Comparison of ENCODE assay signal across 12 cellular contexts in the genomic region with DNA sequence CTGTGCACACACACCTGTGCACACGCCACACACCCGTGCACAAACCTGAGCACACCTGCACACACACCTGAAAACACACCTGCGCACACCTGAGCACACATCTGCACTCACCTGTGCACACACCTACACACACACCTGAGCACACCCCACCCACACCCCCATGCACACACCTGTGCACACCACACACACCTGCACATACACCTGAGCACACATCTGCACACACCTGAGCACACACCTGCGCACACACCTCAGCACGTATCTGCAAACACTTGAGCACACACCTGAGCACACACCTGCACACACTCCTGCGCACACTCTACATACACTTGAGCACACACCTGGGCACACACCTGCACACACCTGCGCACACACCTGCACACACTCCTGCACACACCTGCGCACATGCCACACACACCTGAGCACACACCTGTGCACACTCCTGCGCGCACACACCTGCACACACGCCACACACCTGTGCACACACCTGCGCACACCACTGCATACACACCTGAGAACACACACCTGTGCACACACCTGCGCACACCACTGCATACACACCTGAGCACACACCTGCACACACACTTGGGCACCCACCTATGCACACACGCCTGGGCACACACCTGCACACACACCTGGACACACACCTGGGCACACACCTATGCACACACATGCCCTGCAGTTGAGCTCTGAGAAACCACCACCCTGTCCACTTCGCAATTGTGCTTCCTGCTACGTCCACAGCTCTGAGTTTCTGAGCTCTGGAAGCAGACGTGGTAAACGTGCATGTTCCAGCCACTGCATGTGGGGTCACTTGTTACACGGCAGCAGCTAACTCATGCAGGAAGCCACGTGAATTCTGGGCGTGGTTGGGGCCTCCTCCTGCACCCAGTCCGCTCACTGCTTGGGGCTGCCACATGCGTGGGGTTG. TPM values are rescaled to one million over a fixed set of nuclear protein-coding genes. Genes with fewer than 3 reads are reported as not detected.
DNase-seq lines count a peak whose midpoint lies in the region; ATAC-seq and TF ChIP-seq lines count a peak whose summit lies in the region.
"Had no signal": no experiment of that assay in that cellular context is flagged by ENCODE, and none has a peak within 500 bp of the region (broad histone marks: within the 10 kb centered on the region; RNA-seq: fewer than 3 reads in every experiment).

No MANE protein-coding gene starts in this region.

- H3K36me3 Mint-ChIP-seq in activated naive CD4-positive, alpha-beta T cell treated with anti-CD3 and anti-CD28 coated beads, Interleukin-2, amount 50 U/mL, for 24 hours: no peaks in the 10 kb centered on the region
- peaks cover 20% of the 10 kb centered on the region for H3K36me3 Mint-ChIP-seq in stimulated activated effector memory CD8-positive, alpha-beta T cell treated with anti-CD3 and anti-CD28 coated beads, Interleukin-12 subunit alpha, Interleukin-12 subunit beta, amount 100 ng/mL, for 72 hours

- no peaks in the 10 kb centered on the region for H3K9me3 Mint-ChIP-seq in activated naive CD4-positive, alpha-beta T cell treated with anti-CD3 and anti-CD28 coated beads, Interleukin-2, amount 50 U/mL, for 24 hours
- H3K9me3 Mint-ChIP-seq in stimulated activated effector memory CD8-positive, alpha-beta T cell treated with anti-CD3 and anti-CD28 coated beads, Interleukin-12 subunit alpha, Interleukin-12 subunit beta, amount 100 ng/mL, for 72 hours: no peaks in the 10 kb centered on the region

- no peaks in the 10 kb centered on the region for H3K27me3 Mint-ChIP-seq in activated naive CD4-positive, alpha-beta T cell treated with anti-CD3 and anti-CD28 coated beads, Interleukin-2, amount 50 U/mL, for 24 hours

- DNase-seq in activated naive CD4-positive, alpha-beta T cell treated with anti-CD3 and anti-CD28 coated beads, Interleukin-2, amount 50 U/mL, for 16 hours: no peak
- peak; percentile 20 for DNase-seq in SK-MEL-5 (ENCODE audit: low read depth, low spot score)
- peak; percentile 37 for DNase-seq in fibroblast of mammary gland (ENCODE audit: low read depth)
- no peak for DNase-seq in stimulated activated effector memory CD8-positive, alpha-beta T cell treated with anti-CD3 and anti-CD28 coated beads, Interleukin-12 subunit alpha, Interleukin-12 subunit beta, amount 100 ng/mL, for 72 hours (ENCODE audit: low spot score in 2 of 2)
- no peak for DNase-seq in stimulated activated CD4-positive, alpha-beta T cell treated with anti-CD3 and anti-CD28 coated beads, Interleukin-4, amount 100 ng/mL, for 1 hour
- no peak for DNase-seq in head of caudate nucleus
- no peak for DNase-seq in lower leg skin (ENCODE audit: low spot score in 2 of 2)
- DNase-seq: activated CD4-positive, CD25-positive, alpha-beta regulatory T cell; substantia nigra had no signal

- 82 to 89% methylated on average over 23 of the region's 23 CpGs for WGBS in lower leg skin, 2 donors

- ATAC-seq in stimulated activated effector memory CD8-positive, alpha-beta T cell treated with anti-CD3 and anti-CD28 coated beads, Interleukin-12 subunit alpha, Interleukin-12 subunit beta, amount 100 ng/mL, for 72 hours: no peak

- no peak overlapping the region for H3K4me3 ChIP-seq in fibroblast of mammary gland (ENCODE audit: control insufficient read depth, low read depth, low read length)
- H3K4me3 ChIP-seq in lower leg skin (ENCODE audit: low read depth, poor library complexity, severe bottlenecking): no peak overlapping the region

- peak overlapping the region; percentile 55 for H3K27ac Mint-ChIP-seq in activated naive CD4-positive, alpha-beta T cell treated with anti-CD3 and anti-CD28 coated beads, Interleukin-2, amount 50 U/mL, for 24 hours
- peak overlapping the region; percentile 81 for H3K27ac Mint-ChIP-seq in stimulated activated effector memory CD8-positive, alpha-beta T cell treated with anti-CD3 and anti-CD28 coated beads, Interleukin-12 subunit alpha, Interleukin-12 subunit beta, amount 100 ng/mL, for 72 hours

- intact Hi-C loops in head of caudate nucleus (cut with DNase I) (loop anchor here (5.0 kb wide), 1 partner anchor 128 kb away; no protein-coding TSS in a partner anchor), lower leg skin (cut with DNase I; ENCODE audit: low total_unique reads) (loop anchor here (2.0 kb wide), 1 partner anchor 169 kb away; no protein-coding TSS in a partner anchor)

- TF ChIP-seq POLR2A in lower leg skin (IDR thresholded peaks at IDR 0.05): no peak

- TF ChIP-seq CTCF in fibroblast of mammary gland (conservative IDR thresholded peaks at IDR 0.05; ENCODE audit: control insufficient read depth, insufficient read depth, low read depth, low read length): no peak
- TF ChIP-seq CTCF in lower leg skin (IDR thresholded peaks at IDR 0.05): no peak

- no peaks in the 10 kb centered on the region for H3K4me1 Mint-ChIP-seq in activated naive CD4-positive, alpha-beta T cell treated with anti-CD3 and anti-CD28 coated beads, Interleukin-2, amount 50 U/mL, for 24 hours
- peaks cover 15% of the 10 kb centered on the region for H3K4me1 Mint-ChIP-seq in stimulated activated effector memory CD8-positive, alpha-beta T cell treated with anti-CD3 and anti-CD28 coated beads, Interleukin-12 subunit alpha, Interleukin-12 subunit beta, amount 100 ng/mL, for 72 hours

- in situ Hi-C loops in SK-MEL-5 (cut with HindIII; ENCODE audit: low pct_unique_long_range_greater_than_20kb, low sequenced_read_pairs): no loop called here

- H3K4me3 Mint-ChIP-seq in activated naive CD4-positive, alpha-beta T cell treated with anti-CD3 and anti-CD28 coated beads, Interleukin-2, amount 50 U/mL, for 24 hours: peak overlapping the region; percentile 1
- H3K4me3 Mint-ChIP-seq in stimulated activated effector memory CD8-positive, alpha-beta T cell treated with anti-CD3 and anti-CD28 coated beads, Interleukin-12 subunit alpha, Interleukin-12 subunit beta, amount 100 ng/mL, for 72 hours: peak overlapping the region; percentile 20

RNA-seq across cellular contexts. Expression of a gene that starts 8.0 kb away (rescaled TPM):
- 9.4 and 10.0 TPM in 2 replicates for total RNA-seq in SK-MEL-5 (2014; rRNA removed; shearing (Covaris generic))
- 21.1 and 22.0 TPM in 2 replicates for polyA plus RNA-seq in SK-MEL-5 (2015; cell fraction: cytosol; rRNA removed)
- polyA plus RNA-seq in SK-MEL-5 (2015; cell fraction: nucleus; rRNA removed): 76.1 and 80.9 TPM in 2 replicates
- 10 to 100 TPM; 16.1 to 36.0 (median 21.5) TPM for total RNA-seq in lower leg skin

RNA-seq across cellular contexts. Expression of a gene that starts 49.7 kb away (rescaled TPM):
- total RNA-seq in SK-MEL-5 (2014; rRNA removed; shearing (Covaris generic)): not detected in 2 replicates
- polyA plus RNA-seq in SK-MEL-5 (2015; cell fraction: cytosol; rRNA removed): not detected in 2 replicates
- not detected in 2 replicates for polyA plus RNA-seq in SK-MEL-5 (2015; cell fraction: nucleus; rRNA removed)
- total RNA-seq in lower leg skin: 10 to 100 TPM in 2 of 4 donors, 1 to 10 TPM in 2; 9.4 to 19.5 (median 10.5) TPM
- total RNA-seq: frontal cortex, mononuclear cell had no signal

RNA-seq across cellular contexts. Expression of a gene that starts 49.8 kb away (rescaled TPM):
- total RNA-seq in SK-MEL-5 (2014; rRNA removed; shearing (Covaris generic)): not detected in 2 replicates
- polyA plus RNA-seq in SK-MEL-5 (2015; cell fraction: cytosol; rRNA removed): not detected in 2 replicates
- not detected in 2 replicates for polyA plus RNA-seq in SK-MEL-5 (2015; cell fraction: nucleus; rRNA removed)
- total RNA-seq in lower leg skin: not detected
- total RNA-seq: frontal cortex had no signal

Comparison
In these comparisons a context has a peak if more than half of its experiments do, and no peak if none do; other contexts are left out.
1. DNase-seq: peak in SK-MEL-5 (single experiment) and fibroblast of mammary gland (single experiment); none in activated naive CD4-positive, alpha-beta T cell treated with anti-CD3 and anti-CD28 coated beads, Interleukin-2, amount 50 U/mL, for 16 hours (single experiment), stimulated activated effector memory CD8-positive, alpha-beta T cell treated with anti-CD3 and anti-CD28 coated beads, Interleukin-12 subunit alpha, Interleukin-12 subunit beta, amount 100 ng/mL, for 72 hours (0 of 2), stimulated activated CD4-positive, alpha-beta T cell treated with anti-CD3 and anti-CD28 coated beads, Interleukin-4, amount 100 ng/mL, for 1 hour (single experiment), head of caudate nucleus (0 of 42) and lower leg skin (0 of 2).
2. RNA of a gene that starts 49.7 kb away (total RNA-seq): 9.4 to 19.5 TPM in lower leg skin; not detected in SK-MEL-5; every median in the first group is over 10 times any median in the second.